In genomic region chr6:33959661-33960344, GRCh38 we compare ENCODE assay signal across 22 cellular contexts.
DNase-seq lines count a peak whose midpoint lies in the region; ATAC-seq, FAIRE-seq and TF ChIP-seq lines count a peak whose summit lies in the region.
"Had no signal": no experiment of that assay in that cellular context is flagged by ENCODE, and none has a peak within 500 bp of the region (broad histone marks: within the 10 kb centered on the region; RNA-seq: fewer than 3 reads in every experiment).

No MANE protein-coding gene starts in this region.

- intact Hi-C loops in Right ventricle myocardium inferior (cut with DNase I) (no loop called here), heart right ventricle (cut with DNase I) (no loop called here)

- ATAC-seq in Right ventricle myocardium inferior (no peak), heart right ventricle (no peak), GM19463 (IDR thresholded peaks at IDR 0.05; ENCODE audit: unreplicated experiment) (no peak), GM18909 (IDR thresholded peaks at IDR 0.05; ENCODE audit: poor library complexity, unreplicated experiment) (no peak)
- ATAC-seq: SK-N-SH treated with all-trans-retinoic acid at 6 μM for 48 hours had no signal

- peaks cover 0 to 4% (median 0%) of the 10 kb centered on the region in 9 donors for H3K4me1 ChIP-seq in heart right ventricle
- H3K4me1 ChIP-seq: BE2C, Caco-2 had no signal

- H3K4me3 ChIP-seq in heart right ventricle (no peak overlapping the region), bronchial epithelial cell (ENCODE audit: low read depth, low read length) (no peak overlapping the region)
- H3K4me3 ChIP-seq: GM23338 had no signal

- H3K36me3 ChIP-seq in heart right ventricle (no peaks in the 10 kb centered on the region), bronchial epithelial cell (ENCODE audit: control insufficient read depth, insufficient read depth, low read length) (no peaks in the 10 kb centered on the region)
- H3K36me3 ChIP-seq: BE2C had no signal

- no peak for TF ChIP-seq CTCF in heart right ventricle (IDR thresholded peaks at IDR 0.05)
- no peak for TF ChIP-seq CTCF in bronchial epithelial cell (IDR thresholded peaks at IDR 0.05; ENCODE audit: insufficient read depth, low read length, severe bottlenecking)

- H3K27ac ChIP-seq in heart right ventricle: no peak overlapping the region
- H3K27ac ChIP-seq: HL-60 had no signal

- H3K27me3 ChIP-seq in heart right ventricle: peaks cover 0 to 61% (median 40%) of the 10 kb centered on the region in 7 donors
- H3K27me3 ChIP-seq in bronchial epithelial cell (ENCODE audit: control insufficient read depth, insufficient read depth, low read length): no peaks in the 10 kb centered on the region
- H3K27me3 ChIP-seq: BE2C had no signal

- 79 to 84% methylated on average over 8 of the region's 8 CpGs for WGBS in heart right ventricle, 2 donors

- peak; percentile 7 for FAIRE-seq in bronchial epithelial cell (lab: Jason Lieb, UNC)
- FAIRE-seq: A204.1, GM19239, HTR-8/SVneo had no signal

- peak; percentile 20 for DNase-seq in Right ventricle myocardium inferior (ENCODE audit: missing footprints)
- DNase-seq in heart right ventricle: no peak
- peak; percentile 32 for DNase-seq in bronchial epithelial cell (ENCODE audit: low read depth)
- peak; percentile 40 for DNase-seq in left kidney (ENCODE audit: low read depth, low spot score)
- no peak for DNase-seq in NCI-H526 (lab: John Stamatoyannopoulos, UW)
- DNase-seq: BE2C; Caco-2; CD4-positive, CD25-positive, alpha-beta regulatory T cell; DMS153; GDM1; NCI-H1105; NCI-H2081; NCI-H774; SIG-M5 had no signal

- peaks cover 0 to 8% (median 0%) of the 10 kb centered on the region in 11 donors for H3K9me3 ChIP-seq in heart right ventricle
- H3K9me3 ChIP-seq: BE2C, Caco-2 had no signal

Comparison
In these comparisons a context has a peak if more than half of its experiments do, and no peak if none do; other contexts are left out.
1. DNase-seq: peak in Right ventricle myocardium inferior (single experiment), bronchial epithelial cell (single experiment) and left kidney (single experiment); none in heart right ventricle (0 of 2) and NCI-H526 (0 of 2).